In the genomic region with DNA sequence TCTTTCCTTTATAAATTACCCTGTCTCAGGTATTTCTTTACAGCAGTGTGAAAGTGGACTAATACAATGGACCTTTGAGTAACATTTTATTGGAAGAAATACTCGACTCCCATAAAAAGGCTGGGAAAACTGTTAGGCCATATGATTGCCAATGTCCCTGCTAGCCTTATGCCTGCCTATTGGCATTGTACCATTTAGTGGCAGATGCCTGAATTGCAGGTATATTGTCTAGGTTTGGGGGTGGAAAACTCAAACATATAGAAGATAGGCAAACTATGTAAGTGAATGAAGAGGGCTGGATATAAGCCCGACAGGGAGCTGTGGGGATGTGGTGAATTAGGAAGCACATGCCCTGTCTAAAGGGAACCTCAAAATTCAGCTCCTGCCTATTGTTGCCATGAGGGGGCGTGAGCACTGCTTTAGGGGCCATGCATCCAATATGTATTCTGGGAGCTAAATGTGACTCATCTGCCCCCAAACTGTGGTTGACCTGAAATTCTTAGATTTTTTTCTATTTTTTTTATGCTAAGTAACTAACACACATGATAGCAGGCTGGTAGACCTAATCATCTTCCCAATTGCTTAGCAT, we compare ENCODE assay signal across 9 cellular contexts.
DNase-seq lines count a peak whose midpoint lies in the region; ATAC-seq, FAIRE-seq and TF ChIP-seq lines count a peak whose summit lies in the region.
"Had no signal": no experiment of that assay in that cellular context is flagged by ENCODE, and none has a peak within 500 bp of the region (broad histone marks: within the 10 kb centered on the region; RNA-seq: fewer than 3 reads in every experiment).

No MANE protein-coding gene starts in this region.

- TF ChIP-seq CTCF in AG04450 (IDR thresholded peaks at IDR 0.05; ENCODE audit: low read depth, low read length) (peak; percentile 40), GM12872 (IDR thresholded peaks at IDR 0.05; ENCODE audit: insufficient read depth, low read depth, low read length) (peak; percentile 55), OCI-LY3 (IDR thresholded peaks at IDR 0.05; ENCODE audit: low read depth, low read length) (peak; percentile 68)

- ATAC-seq in GM18505 (IDR thresholded peaks at IDR 0.05; ENCODE audit: unreplicated experiment): no peak

- FAIRE-seq in GM19239 (lab: Jason Lieb, UNC): no peak

- H3K9me3 ChIP-seq in AG04450 (ENCODE audit: control insufficient read depth, insufficient read depth, low read length): no peaks in the 10 kb centered on the region
- H3K9me3 ChIP-seq in OCI-LY3 (ENCODE audit: insufficient read depth, low read length): no peaks in the 10 kb centered on the region

- no peak overlapping the region for H3K9ac ChIP-seq in OCI-LY3 (ENCODE audit: low read length)

- CTCF ChIA-PET in AG04450 (lab: Charles Lee): interaction anchor here (0.6 to 1.0 kb wide), 5 partner anchors 25 to 256 kb away, joined by 3 to 5 read pairs (median 3); no protein-coding TSS in a partner anchor

- no peak overlapping the region for H3K4me2 ChIP-seq in OCI-LY3 (ENCODE audit: low read length)

- H3K4me1 ChIP-seq in OCI-LY3 (ENCODE audit: low read length): no peaks in the 10 kb centered on the region

- H3K4me3 ChIP-seq in AG04450 (ENCODE audit: low read depth, low read length): no peak overlapping the region
- H3K4me3 ChIP-seq in OCI-LY3 (ENCODE audit: low read length): no peak overlapping the region

- TF ChIP-seq POLR2A in GM18505 (IDR thresholded peaks at IDR 0.05; ENCODE audit: borderline replicate concordance, extremely low read depth, insufficient read depth, insufficient read length): no peak

- no peaks in the 10 kb centered on the region for H4K20me1 ChIP-seq in OCI-LY3 (ENCODE audit: insufficient read depth, low read length)

- POLR2A ChIA-PET in AG04450 (lab: Yijun Ruan, JAX): no interaction called here

- H3K36me3 ChIP-seq in OCI-LY3 (replicated peaks; ENCODE audit: low read depth, low read length): no peaks in the 10 kb centered on the region

- no peaks in the 10 kb centered on the region for H3K79me2 ChIP-seq in OCI-LY3 (ENCODE audit: low read length)

- H3K27ac ChIP-seq in AG04450 (ENCODE audit: low read depth, low read length): no peak overlapping the region
- no peak overlapping the region for H3K27ac ChIP-seq in OCI-LY3 (ENCODE audit: low read length)

- no peak overlapping the region for H2AFZ ChIP-seq in OCI-LY3 (ENCODE audit: low read depth, low read length)

- H3K27me3 ChIP-seq in AG04450 (ENCODE audit: control insufficient read depth, insufficient read depth, low read length) (no peaks in the 10 kb centered on the region), OCI-LY3 (ENCODE audit: low read depth, low read length) (peaks cover 4% of the 10 kb centered on the region; the same call in 1 of the 2 replicates)

- DNase-seq in AG04450 (ENCODE audit: low read depth, low spot score) (no peak), fibroblast of gingiva (ENCODE audit: low read depth) (peak; percentile 31), D341Med (ENCODE audit: low spot score) (no peak), GM19239 (ENCODE audit: insufficient read length, low spot score) (no peak)
- no peak for DNase-seq in activated CD4-positive, alpha-beta T cell treated with anti-CD3 and anti-CD28 coated beads for 48 hours
- DNase-seq: midbrain had no signal
